Comparison of ENCODE assay signal across 9 cellular contexts in genomic region chr4:183987987-183988392, GRCh38.
A peak's percentile ranks its signal among the peaks of the same experiment; 100 is the strongest.
DNase-seq lines count a peak whose midpoint lies in the region.
"Had no signal": no experiment of that assay in that cellular context is flagged by ENCODE, and none has a peak within 500 bp of the region (broad histone marks: within the 10 kb centered on the region; RNA-seq: fewer than 3 reads in every experiment).

No MANE protein-coding gene starts in this region.

- no peaks in the 10 kb centered on the region for H3K9me3 Mint-ChIP-seq in dendritic cell treated with granulocyte-macrophage colony-stimulating factor and Interleukin-4, amounts not matched to agents 40 ng/mL and 50 ng/mL, for 4 days

- H3K4me1 ChIP-seq in effector memory CD4-positive, alpha-beta T cell (ENCODE audit: control insufficient read depth, insufficient read depth, low read length, poor library complexity, severe bottlenecking) = no peaks in the 10 kb centered on the region

- no peak overlapping the region for H3K4me3 ChIP-seq in effector memory CD4-positive, alpha-beta T cell (ENCODE audit: insufficient read depth, low read depth, low read length, poor library complexity, severe bottlenecking)

- DNase-seq in Daoy (ENCODE audit: low read depth) (peak; percentile 86), NCI-H226 (peak; percentile 68), kidney tubule cell (ENCODE audit: low spot score) (peak; percentile 94), NAMALWA (ENCODE audit: low spot score) (no peak)
- DNase-seq in effector memory CD4-positive, alpha-beta T cell = no peak
- DNase-seq in activated CD8-positive, alpha-beta memory T cell treated with anti-CD3 and anti-CD28 coated beads for 24 hours = no peak
- DNase-seq: naive B cell had no signal

- no peaks in the 10 kb centered on the region for H3K36me3 Mint-ChIP-seq in dendritic cell treated with granulocyte-macrophage colony-stimulating factor and Interleukin-4, amounts not matched to agents 40 ng/mL and 50 ng/mL, for 4 days (ENCODE audit: low read depth)
- H3K36me3 Mint-ChIP-seq: naive B cell had no signal

- no peaks in the 10 kb centered on the region for H3K27me3 Mint-ChIP-seq in dendritic cell treated with granulocyte-macrophage colony-stimulating factor and Interleukin-4, amounts not matched to agents 40 ng/mL and 50 ng/mL, for 4 days

- H3K9me3 ChIP-seq in effector memory CD4-positive, alpha-beta T cell (ENCODE audit: control insufficient read depth, low read length) = no peaks in the 10 kb centered on the region

- H3K4me1 Mint-ChIP-seq in dendritic cell treated with granulocyte-macrophage colony-stimulating factor and Interleukin-4, amounts not matched to agents 40 ng/mL and 50 ng/mL, for 4 days (ENCODE audit: low read depth) = peaks cover 25% of the 10 kb centered on the region
- H3K4me1 Mint-ChIP-seq: naive B cell had no signal

- peak overlapping the region; percentile 59 for H3K27ac ChIP-seq in temporal lobe (ENCODE audit: low read depth, low read length)
- no peak overlapping the region for H3K27ac ChIP-seq in effector memory CD4-positive, alpha-beta T cell (ENCODE audit: insufficient read depth, low read length, poor library complexity, severe bottlenecking)

- no peaks in the 10 kb centered on the region for H3K36me3 ChIP-seq in effector memory CD4-positive, alpha-beta T cell (ENCODE audit: control insufficient read depth, insufficient read depth, low read length)

- H3K4me3 Mint-ChIP-seq in dendritic cell treated with granulocyte-macrophage colony-stimulating factor and Interleukin-4, amounts not matched to agents 40 ng/mL and 50 ng/mL, for 4 days = peak overlapping the region; percentile 33
- H3K4me3 Mint-ChIP-seq: naive B cell had no signal

- intact Hi-C loops in dendritic cell treated with granulocyte-macrophage colony-stimulating factor and Interleukin-4, amounts not matched to agents 40 ng/mL and 50 ng/mL, for 4 days (cut with micrococcal nuclease) = no loop called here

- no peaks in the 10 kb centered on the region for H3K27me3 ChIP-seq in effector memory CD4-positive, alpha-beta T cell (replicated peaks; ENCODE audit: control insufficient read depth, insufficient read depth, low read length, poor library complexity, severe bottlenecking)

- H3K27ac Mint-ChIP-seq in dendritic cell treated with granulocyte-macrophage colony-stimulating factor and Interleukin-4, amounts not matched to agents 40 ng/mL and 50 ng/mL, for 4 days = peak overlapping the region; percentile 64
- H3K27ac Mint-ChIP-seq: naive B cell had no signal

Comparison
In these comparisons a context has a peak if more than half of its experiments do, and no peak if none do; other contexts are left out.
1. DNase-seq: peak in Daoy (single experiment), NCI-H226 (single experiment) and kidney tubule cell (single experiment); none in effector memory CD4-positive, alpha-beta T cell (0 of 3), NAMALWA (single experiment) and activated CD8-positive, alpha-beta memory T cell treated with anti-CD3 and anti-CD28 coated beads for 24 hours (single experiment).